ENCODE assay signal across 18 cellular contexts in the genomic region with DNA sequence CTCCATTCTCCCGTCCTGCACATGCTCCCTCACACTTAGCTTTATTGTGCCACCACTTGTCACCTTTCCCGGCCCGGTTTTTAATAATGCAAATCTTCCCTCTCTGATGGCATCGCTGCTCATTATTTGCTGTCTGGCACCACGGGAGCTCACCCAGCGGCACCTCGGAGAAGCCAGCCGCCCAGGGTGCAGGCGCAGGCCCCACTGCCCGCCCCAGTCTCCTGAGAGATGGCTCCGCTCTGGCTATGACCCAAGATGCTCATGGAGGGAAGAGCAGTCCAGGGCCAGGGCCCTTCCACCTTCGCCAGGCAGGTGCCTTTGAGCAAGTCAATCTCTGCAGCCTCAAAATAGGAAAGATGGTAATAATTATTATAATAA.
DNase-seq lines count a peak whose midpoint lies in the region; ATAC-seq and TF ChIP-seq lines count a peak whose summit lies in the region.
"Had no signal": no experiment of that assay in that cellular context is flagged by ENCODE, and none has a peak within 500 bp of the region (broad histone marks: within the 10 kb centered on the region; RNA-seq: fewer than 3 reads in every experiment).

No MANE protein-coding gene starts in this region.

- H3K9me3 ChIP-seq in trophoblast cell (ENCODE audit: insufficient read depth, low read depth, low read length) = no peaks in the 10 kb centered on the region
- H3K9me3 ChIP-seq: A549 had no signal

- no peak overlapping the region for H4K12ac ChIP-seq in trophoblast cell (ENCODE audit: low read depth, low read length)

- no peak overlapping the region for H4K8ac ChIP-seq in trophoblast cell (ENCODE audit: low read depth, low read length)

- no peak overlapping the region for H4K91ac ChIP-seq in trophoblast cell (ENCODE audit: low read depth, low read length)

- WGBS in trophoblast cell (ENCODE audit: extremely low coverage, insufficient coverage, insufficient read length) = no CpG with 5 or more reads among the region's 12 CpGs

- H3K4ac ChIP-seq in trophoblast cell (ENCODE audit: low read depth, low read length) = no peak overlapping the region

- H3K27me3 Mint-ChIP-seq in glutamatergic neuron (ENCODE audit: unreplicated experiment) = peaks cover 6% of the 10 kb centered on the region
- H3K27me3 Mint-ChIP-seq in stimulated activated naive B cell treated with anti-CD40 and anti-IgM and Interleukin-4, amounts not matched to agents 10 μg/mL and 1 μg/mL and 100 μg/mL, for 72 hours = no peaks in the 10 kb centered on the region
- H3K27me3 Mint-ChIP-seq: CD4-positive, alpha-beta T cell had no signal

- H3K27me3 ChIP-seq in trophoblast cell (ENCODE audit: insufficient read depth, low read length) = no peaks in the 10 kb centered on the region

- H3K27ac Mint-ChIP-seq in glutamatergic neuron (ENCODE audit: unreplicated experiment) = peak overlapping the region; percentile 82
- no peak overlapping the region for H3K27ac Mint-ChIP-seq in stimulated activated naive B cell treated with anti-CD40 and anti-IgM and Interleukin-4, amounts not matched to agents 10 μg/mL and 1 μg/mL and 100 μg/mL, for 72 hours
- H3K27ac Mint-ChIP-seq: CD4-positive, alpha-beta T cell; HFFc6 had no signal

- H3K14ac ChIP-seq in trophoblast cell (ENCODE audit: low read length) = no peak overlapping the region

- no peak overlapping the region for H3K18ac ChIP-seq in trophoblast cell (ENCODE audit: low read length)

- no peaks in the 10 kb centered on the region for H3K79me2 ChIP-seq in trophoblast cell (ENCODE audit: control insufficient read depth, insufficient read depth, low read length, poor library complexity)

- peak overlapping the region; percentile 55 for H3K4me3 Mint-ChIP-seq in glutamatergic neuron (ENCODE audit: unreplicated experiment)
- H3K4me3 Mint-ChIP-seq in stimulated activated naive B cell treated with anti-CD40 and anti-IgM and Interleukin-4, amounts not matched to agents 10 μg/mL and 1 μg/mL and 100 μg/mL, for 72 hours = no peak overlapping the region
- H3K4me3 Mint-ChIP-seq: CD4-positive, alpha-beta T cell; HFFc6 had no signal

- H2BK12ac ChIP-seq in trophoblast cell (ENCODE audit: low read length) = no peak overlapping the region

- H2AK5ac ChIP-seq in trophoblast cell (ENCODE audit: low read length) = peak overlapping the region; percentile 29

- peaks cover 27% of the 10 kb centered on the region for H3K4me1 Mint-ChIP-seq in glutamatergic neuron (ENCODE audit: low read depth, unreplicated experiment)
- H3K4me1 Mint-ChIP-seq in stimulated activated naive B cell treated with anti-CD40 and anti-IgM and Interleukin-4, amounts not matched to agents 10 μg/mL and 1 μg/mL and 100 μg/mL, for 72 hours = no peaks in the 10 kb centered on the region

- H3K4me2 ChIP-seq in trophoblast cell (ENCODE audit: low read length) = no peak overlapping the region
- H3K4me2 ChIP-seq: A549 had no signal

- no peak overlapping the region for H2BK5ac ChIP-seq in trophoblast cell (ENCODE audit: low read depth, low read length, poor library complexity)

- peaks cover 6 to 10% of the 10 kb centered on the region in 2 experiments for H3K4me1 ChIP-seq in trophoblast cell (ENCODE audit: control insufficient read depth in 1 of 2, insufficient read depth in 2 of 2, low read length in 2 of 2)
- H3K4me1 ChIP-seq: A549, Caco-2 had no signal

- no peak overlapping the region for H3K4me3 ChIP-seq in trophoblast cell (ENCODE audit: low read depth, low read length)
- H3K4me3 ChIP-seq: A549 had no signal

- H3K9ac ChIP-seq in trophoblast cell (ENCODE audit: low read length) = no peak overlapping the region

- H3K36me3 ChIP-seq in trophoblast cell (ENCODE audit: control insufficient read depth in 1 of 2, insufficient read depth in 2 of 2, low read length in 2 of 2) = peaks cover 0 to 4% of the 10 kb centered on the region in 2 experiments

- TF ChIP-seq CTCF in glutamatergic neuron (IDR thresholded peaks at IDR 0.05; ENCODE audit: partially characterized antibody, unreplicated experiment) = no peak

- peaks cover 5% of the 10 kb centered on the region for H3K9me3 Mint-ChIP-seq in glutamatergic neuron (ENCODE audit: unreplicated experiment)
- H3K9me3 Mint-ChIP-seq in stimulated activated naive B cell treated with anti-CD40 and anti-IgM and Interleukin-4, amounts not matched to agents 10 μg/mL and 1 μg/mL and 100 μg/mL, for 72 hours = peaks cover 4 to 6% of the 10 kb centered on the region in 2 donors
- H3K9me3 Mint-ChIP-seq: CD4-positive, alpha-beta T cell; HFFc6 had no signal

- H3K36me3 Mint-ChIP-seq in glutamatergic neuron (ENCODE audit: unreplicated experiment) = no peaks in the 10 kb centered on the region
- no peaks in the 10 kb centered on the region for H3K36me3 Mint-ChIP-seq in stimulated activated naive B cell treated with anti-CD40 and anti-IgM and Interleukin-4, amounts not matched to agents 10 μg/mL and 1 μg/mL and 100 μg/mL, for 72 hours

- ATAC-seq in stimulated activated naive B cell treated with anti-CD40 and anti-IgM and Interleukin-4, amounts not matched to agents 10 μg/mL and 1 μg/mL and 100 μg/mL, for 72 hours (replicated peaks) = no peak
- ATAC-seq: A549, HCT116 had no signal

- H3K79me1 ChIP-seq in trophoblast cell (ENCODE audit: low read length) = peaks cover 8% of the 10 kb centered on the region

- DNase-seq in DMS153 (lab: John Stamatoyannopoulos, UW) (peak; percentile 39), DMS153 treated with DMSO at 0.1 percent for 48 hours (lab: John Stamatoyannopoulos, UW; ENCODE audit: unreplicated experiment) (no peak), NCI-H526 (lab: John Stamatoyannopoulos, UW) (peak; percentile 77 to 83), glutamatergic neuron (no peak), trophoblast cell (no peak), cerebellum (ENCODE audit: low spot score) (no peak)
- no peak for DNase-seq in stimulated activated naive B cell treated with anti-CD40 and anti-IgM and Interleukin-4, amounts not matched to agents 10 μg/mL and 1 μg/mL and 100 μg/mL, for 72 hours
- DNase-seq: AML-193; Caco-2; CD4-positive, alpha-beta T cell; DMS79 treated with DMSO at 0.1 percent for 48 hours; GF-D8; GOT3; HFFc6 had no signal

- no peak overlapping the region for H3K27ac ChIP-seq in trophoblast cell (ENCODE audit: low read depth, low read length)
- H3K27ac ChIP-seq: 22Rv1, A549, C4-2B had no signal

- H2AFZ ChIP-seq in trophoblast cell (ENCODE audit: insufficient read depth, low read length, poor library complexity) = no peak overlapping the region

- no peak overlapping the region for H3K23ac ChIP-seq in trophoblast cell (ENCODE audit: low read length)

- peak overlapping the region; percentile 30 for H2BK120ac ChIP-seq in trophoblast cell (ENCODE audit: insufficient read depth, low read length, poor library complexity)

Comparison
In these comparisons a context has a peak if more than half of its experiments do, and no peak if none do; other contexts are left out.
1. DNase-seq: peak in DMS153 (single experiment) and NCI-H526 (2 of 2); none in DMS153 treated with DMSO at 0.1 percent for 48 hours (single experiment), glutamatergic neuron (single experiment), trophoblast cell (0 of 2), stimulated activated naive B cell treated with anti-CD40 and anti-IgM and Interleukin-4, amounts not matched to agents 10 μg/mL and 1 μg/mL and 100 μg/mL, for 72 hours (single experiment) and cerebellum (single experiment).